1 cellular context compared by ENCODE assay signal in the genomic region with DNA sequence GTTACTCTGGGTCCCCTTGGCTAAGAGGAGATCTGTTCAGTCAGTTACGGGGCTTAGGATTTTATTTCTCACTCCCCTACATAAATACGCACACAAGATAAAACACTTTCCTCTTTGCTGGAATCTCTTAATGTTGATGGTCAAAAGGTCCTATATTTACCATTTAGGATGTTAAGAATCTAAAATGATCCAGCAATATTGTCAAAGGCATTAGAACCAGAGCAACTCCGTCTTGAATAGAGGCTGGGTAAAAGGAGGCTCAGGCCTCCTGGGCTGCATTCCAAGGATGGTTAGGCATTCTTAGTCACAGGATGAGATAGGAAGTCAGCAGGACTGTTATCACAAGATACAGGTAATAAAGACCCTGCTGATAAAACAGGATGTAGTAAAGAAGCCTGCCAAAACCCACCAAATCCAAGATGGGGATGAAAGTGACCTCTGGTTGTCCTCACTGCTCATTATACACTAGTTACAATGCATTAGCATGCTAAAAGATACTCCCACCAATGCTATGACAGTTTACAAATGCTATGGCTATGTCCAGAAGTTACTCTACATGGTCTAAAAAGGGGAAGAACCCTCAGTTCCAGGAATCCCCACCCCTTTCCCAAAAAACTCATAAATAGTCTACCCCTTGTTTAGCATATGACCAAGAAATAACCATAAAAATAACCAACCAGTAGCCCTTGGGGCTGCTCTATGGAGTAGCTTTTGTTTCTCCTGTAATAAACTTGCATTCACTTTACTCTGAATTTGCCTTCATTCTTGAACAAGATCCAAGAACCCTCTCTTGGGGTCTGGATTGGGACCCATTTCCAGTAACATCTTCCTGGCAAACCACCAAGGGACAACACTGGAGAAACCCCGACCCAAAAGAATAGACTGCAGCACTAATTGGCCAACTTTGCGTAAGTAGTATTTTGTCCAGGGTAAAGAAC.
TF ChIP-seq lines count a peak whose summit lies in the region.

No MANE protein-coding gene starts in this region.

TF ChIP-seq in K562, 482 proteins besides CTCF, POLR2A, EP300 and RAD21 (continued from another document and continues in another):
- TF ChIP-seq, protein P1, sequence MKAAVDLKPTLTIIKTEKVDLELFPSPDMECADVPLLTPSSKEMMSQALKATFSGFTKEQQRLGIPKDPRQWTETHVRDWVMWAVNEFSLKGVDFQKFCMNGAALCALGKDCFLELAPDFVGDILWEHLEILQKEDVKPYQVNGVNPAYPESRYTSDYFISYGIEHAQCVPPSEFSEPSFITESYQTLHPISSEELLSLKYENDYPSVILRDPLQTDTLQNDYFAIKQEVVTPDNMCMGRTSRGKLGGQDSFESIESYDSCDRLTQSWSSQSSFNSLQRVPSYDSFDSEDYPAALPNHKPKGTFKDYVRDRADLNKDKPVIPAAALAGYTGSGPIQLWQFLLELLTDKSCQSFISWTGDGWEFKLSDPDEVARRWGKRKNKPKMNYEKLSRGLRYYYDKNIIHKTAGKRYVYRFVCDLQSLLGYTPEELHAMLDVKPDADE (conservative IDR thresholded peaks at IDR 0.05; ENCODE audit: control insufficient read depth, low read depth, low read length) = no peak
- TF ChIP-seq DPF2 (IDR thresholded peaks at IDR 0.05) (peak; percentile 87), HBP1 (CRISPR knock-in tag; IDR thresholded peaks at IDR 0.05) (no peak), CBX5 (IDR thresholded peaks at IDR 0.05; ENCODE audit: borderline replicate concordance, low read depth) (no peak), SNIP1 (IDR thresholded peaks at IDR 0.05; ENCODE audit: low read depth) (no peak), BRF1 (IDR thresholded peaks at IDR 0.05; ENCODE audit: borderline replicate concordance, extremely low read depth, insufficient read length) (no peak), MGA (IDR thresholded peaks at IDR 0.05) (no peak), PHF21A (IDR thresholded peaks at IDR 0.05; ENCODE audit: borderline replicate concordance, low read depth) (no peak), CSDE1 (IDR thresholded peaks at IDR 0.05) (0 out of 4 replicates have a peak, but pooled peaks of 1 of the 2 experiments have one; percentile 20), THAP12 (CRISPR knock-in tag; IDR thresholded peaks at IDR 0.05) (no peak), TRIM25 (IDR thresholded peaks at IDR 0.05; ENCODE audit: borderline replicate concordance) (no peak), RBM25 (IDR thresholded peaks at IDR 0.05; ENCODE audit: low read depth, low read length, severe bottlenecking) (peak; percentile 39), HEY1 (CRISPR knock-in tag; IDR thresholded peaks at IDR 0.05; ENCODE audit: borderline replicate concordance) (peak; percentile 70; the same call in 1 of the 2 replicates), ZNF253 (CRISPR knock-in tag; conservative IDR thresholded peaks at IDR 0.05) (0 out of 2 replicates have a peak, but pooled peaks have one; percentile 69), NUFIP1 (IDR thresholded peaks at IDR 0.05; ENCODE audit: partially characterized antibody) (no peak), TAF7 (tag; IDR thresholded peaks at IDR 0.05) (no peak), PRPF4 (IDR thresholded peaks at IDR 0.05; ENCODE audit: insufficient read depth, low read depth, low read length, poor library complexity, severe bottlenecking) (no peak), GABPA (tag; conservative IDR thresholded peaks at IDR 0.05; ENCODE audit: low read depth) (peak; percentile 62), ARID2 (IDR thresholded peaks at IDR 0.05) (no peak), DIDO1 (tag; IDR thresholded peaks at IDR 0.05; ENCODE audit: low read depth) (no peak), ZNF134 (CRISPR knock-in tag; conservative IDR thresholded peaks at IDR 0.05) (peak; percentile 58; the same call in 1 of the 2 replicates), ZNF699 (CRISPR knock-in tag; IDR thresholded peaks at IDR 0.05; ENCODE audit: insufficient replicate concordance) (no peak), SP2 (IDR thresholded peaks at IDR 0.05; ENCODE audit: extremely low read depth, low read depth, low read length, poor library complexity, severe bottlenecking) (no peak), TEAD1 (CRISPR knock-in tag; IDR thresholded peaks at IDR 0.05) (peak; percentile 92 to 93), SETDB1 (IDR thresholded peaks at IDR 0.05; ENCODE audit: low read length) (no peak), ZNF217 (CRISPR knock-in tag; IDR thresholded peaks at IDR 0.05) (no peak)
- TF ChIP-seq, protein P2, sequence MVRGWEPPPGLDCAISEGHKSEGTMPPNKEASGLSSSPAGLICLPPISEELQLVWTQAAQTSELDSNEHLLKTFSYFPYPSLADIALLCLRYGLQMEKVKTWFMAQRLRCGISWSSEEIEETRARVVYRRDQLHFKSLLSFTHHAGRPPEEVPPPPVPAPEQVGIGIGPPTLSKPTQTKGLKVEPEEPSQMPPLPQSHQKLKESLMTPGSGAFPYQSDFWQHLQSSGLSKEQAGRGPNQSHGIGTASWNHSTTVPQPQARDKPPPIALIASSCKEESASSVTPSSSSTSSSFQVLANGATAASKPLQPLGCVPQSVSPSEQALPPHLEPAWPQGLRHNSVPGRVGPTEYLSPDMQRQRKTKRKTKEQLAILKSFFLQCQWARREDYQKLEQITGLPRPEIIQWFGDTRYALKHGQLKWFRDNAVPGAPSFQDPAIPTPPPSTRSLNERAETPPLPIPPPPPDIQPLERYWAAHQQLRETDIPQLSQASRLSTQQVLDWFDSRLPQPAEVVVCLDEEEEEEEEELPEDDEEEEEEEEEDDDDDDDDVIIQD (CRISPR knock-in tag; IDR thresholded peaks at IDR 0.05) = 0 out of 2 replicates have a peak, but pooled peaks have one; percentile 57
- TF ChIP-seq, protein P3, sequence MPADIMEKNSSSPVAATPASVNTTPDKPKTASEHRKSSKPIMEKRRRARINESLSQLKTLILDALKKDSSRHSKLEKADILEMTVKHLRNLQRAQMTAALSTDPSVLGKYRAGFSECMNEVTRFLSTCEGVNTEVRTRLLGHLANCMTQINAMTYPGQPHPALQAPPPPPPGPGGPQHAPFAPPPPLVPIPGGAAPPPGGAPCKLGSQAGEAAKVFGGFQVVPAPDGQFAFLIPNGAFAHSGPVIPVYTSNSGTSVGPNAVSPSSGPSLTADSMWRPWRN (IDR thresholded peaks at IDR 0.05; ENCODE audit: low read depth) = 0 out of 2 replicates have a peak, but pooled peaks have one; percentile 12
- TF ChIP-seq, protein P4, sequence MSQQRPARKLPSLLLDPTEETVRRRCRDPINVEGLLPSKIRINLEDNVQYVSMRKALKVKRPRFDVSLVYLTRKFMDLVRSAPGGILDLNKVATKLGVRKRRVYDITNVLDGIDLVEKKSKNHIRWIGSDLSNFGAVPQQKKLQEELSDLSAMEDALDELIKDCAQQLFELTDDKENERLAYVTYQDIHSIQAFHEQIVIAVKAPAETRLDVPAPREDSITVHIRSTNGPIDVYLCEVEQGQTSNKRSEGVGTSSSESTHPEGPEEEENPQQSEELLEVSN (IDR thresholded peaks at IDR 0.05; ENCODE audit: borderline replicate concordance in 1 of 2, extremely low read depth in 1 of 2, insufficient read depth in 1 of 2, insufficient read length in 1 of 2, low read depth in 1 of 2, low read length in 1 of 2, poor library complexity in 1 of 2, severe bottlenecking in 1 of 2) = no peak
